ENCODE assay signal across 12 cellular contexts in the genomic region with DNA sequence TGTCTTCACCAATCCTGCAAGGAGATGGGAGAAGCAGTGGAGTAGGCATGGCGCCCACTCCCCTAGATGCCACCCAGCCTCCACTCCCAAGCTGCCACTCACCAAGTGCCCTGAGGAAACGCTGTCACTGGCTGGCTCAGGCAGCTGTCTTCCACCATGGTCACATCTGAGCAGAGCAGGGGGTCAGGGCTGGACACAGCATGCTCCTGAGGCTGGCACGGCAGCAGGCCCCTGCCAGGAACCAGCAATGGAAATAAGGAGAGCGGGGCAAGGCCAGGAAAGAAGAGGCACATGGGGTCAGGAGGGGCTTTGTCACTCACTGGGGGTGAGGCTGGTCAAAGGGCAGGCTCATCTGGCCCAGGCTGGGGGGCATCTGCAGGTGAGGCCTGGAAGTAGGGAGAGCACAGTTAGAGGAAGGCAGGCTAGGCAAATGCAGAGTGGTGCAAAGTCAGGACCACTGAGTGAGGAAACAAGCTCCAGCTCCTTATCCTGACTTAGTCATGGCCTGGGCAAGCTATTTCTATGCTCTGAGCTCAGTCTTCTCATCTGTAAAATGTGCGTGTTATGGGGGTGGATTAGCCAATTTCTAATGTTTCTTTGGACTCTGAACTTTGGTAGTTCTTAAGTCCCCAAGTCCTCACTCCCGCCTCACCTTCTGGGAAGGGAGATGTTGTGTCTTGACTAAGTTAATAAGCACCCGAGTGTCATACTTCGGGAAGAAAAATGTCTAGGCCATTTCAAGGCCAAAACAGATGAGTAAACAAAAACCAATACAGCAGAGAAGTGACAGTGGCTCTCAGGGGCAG. TPM values are rescaled to one million over a fixed set of nuclear protein-coding genes. Genes with fewer than 3 reads are reported as not detected.
DNase-seq lines count a peak whose midpoint lies in the region; ATAC-seq and TF ChIP-seq lines count a peak whose summit lies in the region.
"Had no signal": no experiment of that assay in that cellular context is flagged by ENCODE, and none has a peak within 500 bp of the region (broad histone marks: within the 10 kb centered on the region; RNA-seq: fewer than 3 reads in every experiment).

No MANE protein-coding gene starts in this region.

- CTCF ChIA-PET in CD4-positive, alpha-beta T cell (lab: Charles Lee), result interaction anchor here (1.0 to 1.7 kb wide), 2 partner anchors 10 to 28 kb away, joined by 3 to 4 read pairs; no protein-coding TSS in a partner anchor

- no peaks in the 10 kb centered on the region for H3K9me3 Mint-ChIP-seq in CD4-positive, alpha-beta T cell
- H3K9me3 Mint-ChIP-seq in HFFc6 (no peaks in the 10 kb centered on the region), neural progenitor cell (no peaks in the 10 kb centered on the region)

- no peak for ATAC-seq in CD4-positive, alpha-beta T cell (ENCODE audit: poor library complexity)
- no peak for ATAC-seq in GM21423 (IDR thresholded peaks at IDR 0.05; ENCODE audit: unreplicated experiment)
- ATAC-seq in body of pancreas, result no peak

- H3K27ac Mint-ChIP-seq in CD4-positive, alpha-beta T cell, result peak overlapping the region; percentile 44
- H3K27ac Mint-ChIP-seq in HFFc6 (peak overlapping the region; percentile 92), neural progenitor cell (peak overlapping the region; percentile 84)

- H3K9ac ChIP-seq in neural progenitor cell, result no peak overlapping the region

- peaks cover 0 to 14% of the 10 kb centered on the region in 2 donors for H3K4me1 ChIP-seq in breast epithelium
- peaks cover 10% of the 10 kb centered on the region for H3K4me1 ChIP-seq in neural progenitor cell
- H3K4me1 ChIP-seq in body of pancreas, result peaks cover 10% of the 10 kb centered on the region

- intact Hi-C loops in CD4-positive, alpha-beta T cell (cut with DNase I, micrococcal nuclease), result no loop called here
- intact Hi-C loops in breast epithelium (cut with DNase I; ENCODE audit: low total_unique reads), result no loop called here
- intact Hi-C loops in body of pancreas (cut with DNase I), result no loop called here

- no peak overlapping the region for H3K4me2 ChIP-seq in neural progenitor cell

- H3K27me3 Mint-ChIP-seq in CD4-positive, alpha-beta T cell, result no peaks in the 10 kb centered on the region
- H3K27me3 Mint-ChIP-seq in HFFc6 (ENCODE audit: insufficient read depth), result peaks cover 16% of the 10 kb centered on the region
- H3K27me3 Mint-ChIP-seq in neural progenitor cell (ENCODE audit: insufficient read depth, low read depth), result peaks cover 7% of the 10 kb centered on the region

- H3K79me2 ChIP-seq in neural progenitor cell (ENCODE audit: low read depth), result no peaks in the 10 kb centered on the region

- TF ChIP-seq POLR2A in breast epithelium (IDR thresholded peaks at IDR 0.05), result no peak
- TF ChIP-seq POLR2A in body of pancreas (IDR thresholded peaks at IDR 0.05), result no peak

- no peak for TF ChIP-seq CTCF in CD4-positive, alpha-beta T cell (IDR thresholded peaks at IDR 0.05)
- no peak for TF ChIP-seq CTCF in HFFc6 (IDR thresholded peaks at IDR 0.05)
- no peak for TF ChIP-seq CTCF in breast epithelium (IDR thresholded peaks at IDR 0.05)
- TF ChIP-seq CTCF in neural progenitor cell (IDR thresholded peaks at IDR 0.05), result no peak
- TF ChIP-seq CTCF in body of pancreas (IDR thresholded peaks at IDR 0.05), result no peak

- H3K36me3 ChIP-seq in breast epithelium (no peaks in the 10 kb centered on the region), neural progenitor cell (no peaks in the 10 kb centered on the region), body of pancreas (replicated peaks in 1 of 2; ENCODE audit: insufficient read depth in 1 of 2, low read depth in 2 of 2) (peaks cover 0 to 13% of the 10 kb centered on the region in 2 donors)

- POLR2A ChIA-PET in CD4-positive, alpha-beta T cell (lab: Charles Lee), result interaction anchor here (3.2 to 14.4 kb wide), 3 partner anchors 8 to 27 kb away, joined by 15 to 344 read pairs (median 20); a partner anchor contains a TSS

- peaks cover 14% of the 10 kb centered on the region for H4K20me1 ChIP-seq in neural progenitor cell (ENCODE audit: low read depth)

- H3K36me3 Mint-ChIP-seq in CD4-positive, alpha-beta T cell (ENCODE audit: low read depth), result peaks cover 93% of the 10 kb centered on the region
- H3K36me3 Mint-ChIP-seq in HFFc6 (ENCODE audit: low read depth) (peaks cover 28% of the 10 kb centered on the region), neural progenitor cell (peaks cover 23% of the 10 kb centered on the region)

- 59 to 65% methylated on average over 6 to 8 of the region's 8 CpGs for WGBS in body of pancreas, 2 donors

- no peaks in the 10 kb centered on the region for H3K9me3 ChIP-seq in CD4-positive, alpha-beta T cell (ENCODE audit: control insufficient read depth, low read length)
- H3K9me3 ChIP-seq in breast epithelium (no peaks in the 10 kb centered on the region), neural progenitor cell (ENCODE audit: low read depth) (no peaks in the 10 kb centered on the region), body of pancreas (no peaks in the 10 kb centered on the region)

- H2AFZ ChIP-seq in neural progenitor cell (replicated peaks), result no peak overlapping the region

- H3K27ac ChIP-seq in CD4-positive, alpha-beta T cell (ENCODE audit: low read depth, low read length), result no peak overlapping the region
- H3K27ac ChIP-seq in breast epithelium (peak overlapping the region; percentile 5 to 67), neural progenitor cell (no peak overlapping the region), body of pancreas (no peak overlapping the region)

- peaks cover 11% of the 10 kb centered on the region for H3F3A ChIP-seq in neural progenitor cell (ENCODE audit: low read depth)

- H3K4me1 Mint-ChIP-seq in CD4-positive, alpha-beta T cell (ENCODE audit: low read depth), result peaks cover 49% of the 10 kb centered on the region
- H3K4me1 Mint-ChIP-seq in HFFc6 (ENCODE audit: low read depth), result peaks cover 54% of the 10 kb centered on the region
- H3K4me1 Mint-ChIP-seq in neural progenitor cell, result peaks cover 42% of the 10 kb centered on the region

- no peak for DNase-seq in CD4-positive, alpha-beta T cell
- DNase-seq in HFFc6 (no peak), breast epithelium (ENCODE audit: low spot score in 2 of 2) (no peak), neural progenitor cell (ENCODE audit: low spot score) (no peak), GM19238 (ENCODE audit: insufficient read length, low spot score) (no peak), body of pancreas (no peak), MV-4-11 (lab: John Stamatoyannopoulos, UW) (no peak)
- DNase-seq: DND-41; effector CD8-positive, alpha-beta T cell; hippocampal formation; NCI-H2029 had no signal

- H3K4me3 Mint-ChIP-seq in CD4-positive, alpha-beta T cell, result no peak overlapping the region
- H3K4me3 Mint-ChIP-seq in HFFc6, result no peak overlapping the region
- H3K4me3 Mint-ChIP-seq in neural progenitor cell, result no peak overlapping the region

- H3K4me3 ChIP-seq in breast epithelium, result no peak overlapping the region
- H3K4me3 ChIP-seq in neural progenitor cell, result no peak overlapping the region
- H3K4me3 ChIP-seq in body of pancreas, result no peak overlapping the region

- no peaks in the 10 kb centered on the region for H3K27me3 ChIP-seq in CD4-positive, alpha-beta T cell (ENCODE audit: control insufficient read depth, insufficient read depth, low read length)
- H3K27me3 ChIP-seq in breast epithelium (no peaks in the 10 kb centered on the region), neural progenitor cell (no peaks in the 10 kb centered on the region), body of pancreas (no peaks in the 10 kb centered on the region)

RNA-seq across cellular contexts. Expression of a gene that starts 8.0 kb away (rescaled TPM):
- 1 to 10 TPM; 4.8 to 6.1 TPM for total RNA-seq in CD4-positive, alpha-beta T cell
- 10 to 100 TPM; 37.9 to 48.1 (median 44.8) TPM for total RNA-seq in HFFc6 (2021; fragmentation: NEBNext Ultra II Directional; extraction: Animal tissue kit (Norgen Biotek cat#: 25700))
- total RNA-seq in breast epithelium (10 to 100 TPM in 2 of 3 donors, 1 to 10 TPM in 1; 9.0 to 33.2 (median 24.6) TPM), neural progenitor cell (ENCODE audit: low replicate concordance) (19.8 and 41.3 TPM in 2 replicates), body of pancreas (1 to 10 TPM; 4.0 to 7.3 TPM)

RNA-seq across cellular contexts. Expression of a gene that starts 14.2 kb away (rescaled TPM):
- 100 to 1,000 TPM; 133 to 144 TPM for total RNA-seq in CD4-positive, alpha-beta T cell
- 100 to 1,000 TPM in 1 of 6 experiments, 10 to 100 TPM in 5; 83.7 to 102 (median 93.5) TPM for total RNA-seq in HFFc6 (2021; fragmentation: NEBNext Ultra II Directional; extraction: Animal tissue kit (Norgen Biotek cat#: 25700))
- total RNA-seq in breast epithelium (100 to 1,000 TPM; 139 to 147 (median 146) TPM), neural progenitor cell (ENCODE audit: low replicate concordance) (12.9 and 21.6 TPM in 2 replicates), body of pancreas (10 to 100 TPM; 52.7 to 82.4 TPM)

RNA-seq across cellular contexts. Expression of a gene that starts 18.4 kb away (rescaled TPM):
- 1 to 10 TPM; 7.2 to 9.9 TPM for total RNA-seq in CD4-positive, alpha-beta T cell
- 10 to 100 TPM; 13.0 to 22.1 (median 20.7) TPM for total RNA-seq in HFFc6 (2021; fragmentation: NEBNext Ultra II Directional; extraction: Animal tissue kit (Norgen Biotek cat#: 25700))
- 10 to 100 TPM in 2 of 3 donors, 1 to 10 TPM in 1; 6.9 to 13.3 (median 10.9) TPM for total RNA-seq in breast epithelium
- total RNA-seq in neural progenitor cell (ENCODE audit: low replicate concordance), result 55.3 and 72.0 TPM in 2 replicates
- total RNA-seq in body of pancreas, result 1 to 10 TPM; 2.3 to 5.2 TPM

RNA-seq across cellular contexts. Expression of a gene that starts 31.3 kb away (rescaled TPM):
- 1 to 10 TPM; 6.6 to 8.5 TPM for total RNA-seq in CD4-positive, alpha-beta T cell
- 100 to 1,000 TPM; 187 to 332 (median 201) TPM for total RNA-seq in HFFc6 (2021; fragmentation: NEBNext Ultra II Directional; extraction: Animal tissue kit (Norgen Biotek cat#: 25700))
- total RNA-seq in breast epithelium, result 100 to 1,000 TPM; 102 to 894 (median 240) TPM
- 13.9 and 31.9 TPM in 2 replicates for total RNA-seq in neural progenitor cell (ENCODE audit: low replicate concordance)
- total RNA-seq in body of pancreas, result 100 to 1,000 TPM in 1 of 2 donors, 10 to 100 TPM in 1; 61.2 to 162 TPM

RNA-seq across cellular contexts. Expression of a gene that starts 47.0 kb away (rescaled TPM):
- 1 to 10 TPM; 1.0 to 1.1 TPM for total RNA-seq in CD4-positive, alpha-beta T cell
- under 1 TPM in 1 of 6 experiments, not detected in 5; 0.23 TPM for total RNA-seq in HFFc6 (2021; fragmentation: NEBNext Ultra II Directional; extraction: Animal tissue kit (Norgen Biotek cat#: 25700))
- 1 to 10 TPM in 1 of 3 donors, under 1 TPM in 2; 0.15 to 2.2 (median 0.98) TPM for total RNA-seq in breast epithelium
- total RNA-seq in neural progenitor cell (ENCODE audit: low replicate concordance), result 0.19 TPM in 1 of 2 replicates, not detected in the other
- total RNA-seq in body of pancreas, result 1 to 10 TPM in 1 of 2 donors, not detected in 1; 1.8 TPM

Comparison
In these comparisons a context has a peak if more than half of its experiments do, and no peak if none do; other contexts are left out.
1. H3K27ac ChIP-seq: peak in breast epithelium (2 of 2); none in CD4-positive, alpha-beta T cell (single experiment), neural progenitor cell (single experiment) and body of pancreas (0 of 4).
2. Peak in every context shown above with its lines, with median percentiles within 50 percentile points of each other: H3K27ac Mint-ChIP-seq.